In genomic region chr12:46560874-46561273, GRCh38 we compare ENCODE assay signal across 16 cellular contexts.
DNase-seq lines count a peak whose midpoint lies in the region; ATAC-seq and TF ChIP-seq lines count a peak whose summit lies in the region.
"Had no signal": no experiment of that assay in that cellular context is flagged by ENCODE, and none has a peak within 500 bp of the region (broad histone marks: within the 10 kb centered on the region; RNA-seq: fewer than 3 reads in every experiment).

No MANE protein-coding gene starts in this region.

- no peak for TF ChIP-seq CTCF in Panc1 (IDR thresholded peaks at IDR 0.05)

- intact Hi-C loops in Panc1 (cut with micrococcal nuclease; ENCODE audit: unreplicated experiment): no loop called here

- H3K27ac ChIP-seq in Panc1 (ENCODE audit: low read length): peak overlapping the region; percentile 63; the same call in 1 of the 2 replicates
- peak overlapping the region; percentile 100 for H3K27ac ChIP-seq in epithelial cell of prostate
- H3K27ac ChIP-seq: BLaER1 had no signal

- POLR2A ChIA-PET in Panc1 (lab: Charles Lee): interaction anchor here (0.7 kb wide), 1 partner anchor 1019 kb away, joined by 8 read pairs; no protein-coding TSS in a partner anchor

- H3K9me3 ChIP-seq in Panc1 (ENCODE audit: control insufficient read depth, insufficient read depth, low read depth, low read length) (peaks cover 28% of the 10 kb centered on the region; the same call in 1 of the 2 replicates), skeletal muscle satellite cell (replicated peaks; ENCODE audit: low read length) (peaks cover 4% of the 10 kb centered on the region)
- H3K9me3 ChIP-seq: BLaER1, HAP-1 had no signal

- H3K4me3 ChIP-seq in Panc1 (ENCODE audit: low read depth in 2 of 2, low read length in 2 of 2) (no peak overlapping the region), skeletal muscle satellite cell (ENCODE audit: low read length) (no peak overlapping the region)
- H3K4me3 ChIP-seq: BLaER1, HAP-1 had no signal

- no peak overlapping the region for H3K4me2 ChIP-seq in skeletal muscle satellite cell (ENCODE audit: low read length)
- H3K4me2 ChIP-seq: BLaER1 had no signal

- H3K9ac ChIP-seq in skeletal muscle satellite cell (ENCODE audit: low read depth, low read length): peak overlapping the region; percentile 40
- H3K9ac ChIP-seq: BLaER1 had no signal

- H3K4me1 ChIP-seq in Panc1 (ENCODE audit: control insufficient read depth, insufficient read depth, low read length): peaks cover 34% of the 10 kb centered on the region
- H3K4me1 ChIP-seq in skeletal muscle satellite cell (ENCODE audit: control insufficient read depth, insufficient read depth, low read length): peaks cover 72% of the 10 kb centered on the region
- H3K4me1 ChIP-seq: BLaER1 had no signal

- H3K36me3 ChIP-seq in Panc1 (ENCODE audit: control insufficient read depth, insufficient read depth, low read length) (no peaks in the 10 kb centered on the region), skeletal muscle satellite cell (ENCODE audit: insufficient read depth, low read length) (no peaks in the 10 kb centered on the region)
- H3K36me3 ChIP-seq: BLaER1, HAP-1 had no signal

- CTCF ChIA-PET in Panc1 (lab: Charles Lee): no interaction called here

- DNase-seq in DMS53 treated with DMSO at 0.1 percent for 48 hours (lab: John Stamatoyannopoulos, UW; ENCODE audit: unreplicated experiment): peak; percentile 71
- DNase-seq in Panc1 (ENCODE audit: low read depth, low spot score): no peak
- DNase-seq in epithelial cell of prostate (ENCODE audit: low read depth, low spot score): no peak
- no peak for DNase-seq in stimulated activated CD4-positive, alpha-beta T cell treated with anti-CD3 and anti-CD28 coated beads, Interleukin-4, amount 100 ng/mL, for 24 hours
- no peak for DNase-seq in GF-D8 (lab: John Stamatoyannopoulos, UW)
- no peak for DNase-seq in DMS 273 (lab: John Stamatoyannopoulos, UW; ENCODE audit: unreplicated experiment)
- DNase-seq: CD8-positive, alpha-beta memory T cell; DMS 273 treated with DMSO at 0.1 percent for 48 hours; NCI-H1048; NCI-H146; NCI-H2171; NCI-H510A; T-cell had no signal

- H3K27me3 ChIP-seq in Panc1 (ENCODE audit: control insufficient read depth, insufficient read depth, low read length): no peaks in the 10 kb centered on the region
- H3K27me3 ChIP-seq in skeletal muscle satellite cell (ENCODE audit: control insufficient read depth, insufficient read depth, low read length): no peaks in the 10 kb centered on the region
- H3K27me3 ChIP-seq: BLaER1 had no signal

- ATAC-seq in Panc1: no peak
- ATAC-seq: T-cell had no signal

- in situ Hi-C loops in Panc1 (cut with HindIII; ENCODE audit: low pct_unique_long_range_greater_than_20kb, low sequenced_read_pairs): no loop called here

- no TSS peak for BruUV-seq in Panc1 (replicated peaks; lab: Mats Ljungman, UMichigan)
